14 cellular contexts compared by ENCODE assay signal in genomic region chr16:87499189-87499486, GRCh38. TPM values are rescaled to one million over a fixed set of nuclear protein-coding genes. Genes with fewer than 3 reads are reported as not detected.
DNase-seq lines count a peak whose midpoint lies in the region; ATAC-seq and TF ChIP-seq lines count a peak whose summit lies in the region.
"Had no signal": no experiment of that assay in that cellular context is flagged by ENCODE, and none has a peak within 500 bp of the region (broad histone marks: within the 10 kb centered on the region; RNA-seq: fewer than 3 reads in every experiment).

No MANE protein-coding gene starts in this region.

- no peak overlapping the region for H3K23ac ChIP-seq in IMR-90 (ENCODE audit: low read depth, low read length)

- H2AFZ ChIP-seq in IMR-90 (replicated peaks; ENCODE audit: low read length, poor library complexity), result no peak overlapping the region
- H2AFZ ChIP-seq in mammary epithelial cell (ENCODE audit: low read depth, low read length), result no peak overlapping the region
- no peak overlapping the region for H2AFZ ChIP-seq in Karpas-422 (ENCODE audit: low read length)
- H2AFZ ChIP-seq: parathyroid adenoma had no signal

- DNase-seq in AG04450 (ENCODE audit: low read depth, low spot score) (peak; percentile 56), IMR-90 (peak; percentile 82), mammary epithelial cell (peak; percentile 84), kidney tubule cell (ENCODE audit: low spot score) (peak; percentile 71), NCI-H2196 (lab: John Stamatoyannopoulos, UW; ENCODE audit: unreplicated experiment) (no peak), HuH-7 (ENCODE audit: low spot score) (no peak), Karpas-422 (no peak)
- DNase-seq: activated naive CD8-positive, alpha-beta T cell treated with anti-CD3 and anti-CD28 coated beads, Interleukin-2, amount 10 ng/mL, durations not matched to agents 7 days and 5 days; BE2C; NCI-H524; SHP77; stimulated activated CD4-positive, alpha-beta T cell treated with anti-CD3 and anti-CD28 coated beads, Interleukin-1b, Interleukin-23, amount 100 ng/mL, for 48 hours had no signal

- H4K91ac ChIP-seq in IMR-90 (ENCODE audit: insufficient read depth, low read depth, low read length), result no peak overlapping the region

- H3K14ac ChIP-seq in IMR-90 (replicated peaks; ENCODE audit: low read depth, low read length), result no peak overlapping the region

- H2BK20ac ChIP-seq in IMR-90 (ENCODE audit: low read depth, low read length), result no peak overlapping the region

- no CpG with 5 or more reads among the region's 2 CpGs for WGBS in IMR-90 (ENCODE audit: extremely low coverage in 2 of 2, insufficient read length in 1 of 2), 2 experiments
- WGBS in mammary epithelial cell (ENCODE audit: low coverage, missing lambda C conversion rate), result 7% methylated on average over 2 of the region's 2 CpGs

- POLR2A ChIA-PET in AG04450 (lab: Yijun Ruan, JAX) (interaction anchor here (0.7 to 1.2 kb wide), 4 partner anchors 20 to 84 kb away, joined by 3 to 6 read pairs (median 5); no protein-coding TSS in a partner anchor), IMR-90 (lab: Charles Lee; ENCODE audit: unreplicated experiment) (no interaction called here)

- H3K27ac ChIP-seq in AG04450 (ENCODE audit: low read depth, low read length) (peak overlapping the region; percentile 31), IMR-90 (ENCODE audit: insufficient read depth, low read length) (no peak overlapping the region), mammary epithelial cell (ENCODE audit: insufficient read depth, low read depth, low read length) (peak overlapping the region; percentile 34), Karpas-422 (ENCODE audit: low read length) (no peak overlapping the region)
- H3K27ac ChIP-seq: parathyroid adenoma had no signal

- BruUV-seq in IMR-90 (replicated peaks; lab: Mats Ljungman, UMichigan) (no TSS peak), mammary epithelial cell (replicated peaks; lab: Mats Ljungman, UMichigan) (no TSS peak)

- no peaks in the 10 kb centered on the region; the same call in 1 of the 2 replicates for H3K9me3 ChIP-seq in AG04450 (ENCODE audit: control insufficient read depth, insufficient read depth, low read length)
- no peaks in the 10 kb centered on the region for H3K9me3 ChIP-seq in IMR-90 (ENCODE audit: control insufficient read depth, insufficient read depth, low read length)
- H3K9me3 ChIP-seq in mammary epithelial cell (replicated peaks; ENCODE audit: insufficient read depth, low read length), result no peaks in the 10 kb centered on the region
- peaks cover 7% of the 10 kb centered on the region for H3K9me3 ChIP-seq in Karpas-422 (ENCODE audit: low read length)
- H3K9me3 ChIP-seq: BE2C had no signal

- ATAC-seq in IMR-90 (ENCODE audit: low read depth), result peak; percentile 88
- ATAC-seq in HG02840 (IDR thresholded peaks at IDR 0.05; ENCODE audit: low FRiP score, unreplicated experiment), result no peak

- H2AK9ac ChIP-seq in IMR-90 (replicated peaks; ENCODE audit: low read depth, low read length, poor library complexity), result no peak overlapping the region

- H3K9ac ChIP-seq in IMR-90 (ENCODE audit: low read depth, low read length) (no peak overlapping the region), mammary epithelial cell (ENCODE audit: insufficient read depth, low read length) (no peak overlapping the region), Karpas-422 (ENCODE audit: low read length) (no peak overlapping the region)
- H3K9ac ChIP-seq: parathyroid adenoma had no signal

- H4K8ac ChIP-seq in IMR-90 (ENCODE audit: low read depth in 2 of 2, low read length in 2 of 2), result no peak overlapping the region

- H2BK5ac ChIP-seq in IMR-90 (ENCODE audit: low read depth, low read length, poor library complexity, severe bottlenecking), result no peak overlapping the region

- H2AK5ac ChIP-seq in IMR-90 (ENCODE audit: low read depth, low read length), result no peak overlapping the region

- H3K27me3 ChIP-seq in AG04450 (ENCODE audit: control insufficient read depth, insufficient read depth, low read length) (peaks cover 3% of the 10 kb centered on the region), IMR-90 (ENCODE audit: control insufficient read depth, insufficient read depth, low read length) (no peaks in the 10 kb centered on the region; the same call in 1 of the 2 replicates), mammary epithelial cell (ENCODE audit: insufficient read depth, low read length) (no peaks in the 10 kb centered on the region), Karpas-422 (ENCODE audit: low read length) (no peaks in the 10 kb centered on the region)
- H3K27me3 ChIP-seq: BE2C had no signal

- intact Hi-C loops in IMR-90 (cut with micrococcal nuclease), result no loop called here
- intact Hi-C loops in mammary epithelial cell (cut with micrococcal nuclease), result no loop called here

- no peaks in the 10 kb centered on the region for H3K79me1 ChIP-seq in IMR-90 (ENCODE audit: low read depth in 1 of 2, low read length in 2 of 2)

- no peak for TF ChIP-seq POLR2A in IMR-90 (IDR thresholded peaks at IDR 0.05; ENCODE audit: low read depth, low read length)

- H3K4ac ChIP-seq in IMR-90 (ENCODE audit: low read depth, low read length), result no peak overlapping the region

- CTCF ChIA-PET in AG04450 (lab: Charles Lee), result interaction anchor here (0.6 to 1.0 kb wide), 2 partner anchors 137 to 270 kb away, joined by 3 to 5 read pairs; no protein-coding TSS in a partner anchor
- CTCF ChIA-PET in IMR-90 (lab: Yijun Ruan, JAX), result interaction anchor here (1.1 kb wide), 1 partner anchor 137 kb away, joined by 3 read pairs; no protein-coding TSS in a partner anchor
- CTCF ChIA-PET in mammary epithelial cell (lab: Charles Lee; ENCODE audit: low non-redundant PET), result no interaction called here

- H3K79me2 ChIP-seq in mammary epithelial cell (ENCODE audit: insufficient read depth, low read length), result no peaks in the 10 kb centered on the region
- no peaks in the 10 kb centered on the region for H3K79me2 ChIP-seq in Karpas-422 (ENCODE audit: low read length)
- H3K79me2 ChIP-seq: parathyroid adenoma had no signal

- dilution Hi-C loops in IMR-90 (cut with HindIII; ENCODE audit: low sequenced_read_pairs, unreplicated experiment) (no loop called here), mammary epithelial cell (cut with HindIII; ENCODE audit: low sequenced_read_pairs) (no loop called here)

- H2BK120ac ChIP-seq in IMR-90 (ENCODE audit: low read depth, low read length), result no peak overlapping the region

- no peak for TF ChIP-seq RAD21 in IMR-90 (IDR thresholded peaks at IDR 0.05; ENCODE audit: low read length)

- H2BK15ac ChIP-seq in IMR-90 (ENCODE audit: low read depth, low read length), result no peak overlapping the region

- in situ Hi-C loops in IMR-90 (cut with MboI; ENCODE audit: low sequenced_read_pairs) (no loop called here), mammary epithelial cell (cut with MboI; ENCODE audit: low sequenced_read_pairs in 2 of 2) (no loop called here)

- H3K18ac ChIP-seq in IMR-90 (ENCODE audit: low read depth, low read length), result no peak overlapping the region

- H3K4me2 ChIP-seq in IMR-90 (ENCODE audit: low read depth, low read length) (peak overlapping the region; percentile 59; the same call in 1 of the 2 replicates), mammary epithelial cell (ENCODE audit: insufficient read depth, low read depth, low read length) (no peak overlapping the region), Karpas-422 (ENCODE audit: low read depth, low read length, poor library complexity, severe bottlenecking) (no peak overlapping the region)

- H3K4me3 ChIP-seq in AG04450 (ENCODE audit: low read depth, low read length) (no peak overlapping the region), IMR-90 (ENCODE audit: insufficient read depth, low read depth, low read length) (no peak overlapping the region), mammary epithelial cell (replicated peaks in 1 of 3; ENCODE audit: insufficient read depth in 1 of 3, low read depth in 2 of 3, low read length in 3 of 3) (no peak overlapping the region), Karpas-422 (ENCODE audit: low read length) (no peak overlapping the region)

- H4K20me1 ChIP-seq in IMR-90 (ENCODE audit: insufficient read depth, low read length) (peaks cover 8% of the 10 kb centered on the region; the same call in 1 of the 2 replicates), mammary epithelial cell (ENCODE audit: insufficient read depth, low read length) (no peaks in the 10 kb centered on the region), Karpas-422 (ENCODE audit: insufficient read depth, low read depth, low read length) (no peaks in the 10 kb centered on the region)

- no peaks in the 10 kb centered on the region for H3K9me2 ChIP-seq in Karpas-422 (replicated peaks; ENCODE audit: insufficient read depth, low read length)

- TF ChIP-seq CTCF in AG04450 (IDR thresholded peaks at IDR 0.05; ENCODE audit: low read depth, low read length) (no peak), IMR-90 (conservative IDR thresholded peaks at IDR 0.05; ENCODE audit: low read depth, low read length) (no peak), mammary epithelial cell (conservative IDR thresholded peaks at IDR 0.05 in 1 of 2, IDR thresholded peaks at IDR 0.05 in 1 of 2; ENCODE audit: extremely low read depth in 1 of 2, insufficient read depth in 1 of 2, low read depth in 1 of 2, low read length in 2 of 2) (no peak)

- H3K4me1 ChIP-seq in IMR-90 (ENCODE audit: control insufficient read depth, insufficient read depth, low read length) (peaks cover 2% of the 10 kb centered on the region), mammary epithelial cell (ENCODE audit: insufficient read depth, low read length) (peaks cover 12% of the 10 kb centered on the region), Karpas-422 (ENCODE audit: low read length) (no peaks in the 10 kb centered on the region)
- H3K4me1 ChIP-seq: parathyroid adenoma had no signal

- no peak overlapping the region for H3K56ac ChIP-seq in IMR-90 (ENCODE audit: extremely low read depth, insufficient read depth, low read length)

- no peaks in the 10 kb centered on the region for H3K36me3 ChIP-seq in IMR-90 (ENCODE audit: control insufficient read depth, insufficient read depth, low read length)
- no peaks in the 10 kb centered on the region for H3K36me3 ChIP-seq in mammary epithelial cell (ENCODE audit: insufficient read depth, low read length)
- no peaks in the 10 kb centered on the region for H3K36me3 ChIP-seq in Karpas-422 (ENCODE audit: insufficient read depth, low read length)
- H3K36me3 ChIP-seq: BE2C had no signal

- H3K9me1 ChIP-seq in IMR-90 (ENCODE audit: insufficient read depth, low read length), result peaks cover 12% of the 10 kb centered on the region; the same call in 1 of the 2 replicates

- no peak overlapping the region for H4K5ac ChIP-seq in IMR-90 (ENCODE audit: low read depth, low read length)

TF ChIP-seq in IMR-90, 13 proteins besides CTCF, POLR2A, EP300 and RAD21 (continues in another document):
- peak; percentile 47 for TF ChIP-seq FOS (IDR thresholded peaks at IDR 0.05; ENCODE audit: low read depth, low read length)

RNA-seq across cellular contexts. Expression of gene ZCCHC14, which starts 6.3 kb away (rescaled TPM):
- 6.2 and 7.9 TPM in 2 replicates for polyA plus RNA-seq in AG04450 (2011; rRNA removed)
- 13.4 and 15.4 TPM in 2 replicates for polyA minus RNA-seq in AG04450 (2011; rRNA and poly(A)+ RNA removed)
- total RNA-seq in IMR-90 (2012; rRNA removed), result 2.5 and 2.8 TPM in 2 replicates
- polyA plus RNA-seq in IMR-90 (2012; rRNA removed), result 5.3 and 7.4 TPM in 2 replicates
- 3.1 and 5.0 TPM in 2 replicates for polyA plus RNA-seq in IMR-90 (2012; cell fraction: cytosol; rRNA removed)
- 18.4 and 27.2 TPM in 2 replicates for polyA plus RNA-seq in IMR-90 (2012; cell fraction: nucleus; rRNA removed; ENCODE audit: low replicate concordance)
- total RNA-seq in mammary epithelial cell, result 10 to 100 TPM in 1 of 2 donors, 1 to 10 TPM in 1; 7.0 to 15.8 TPM
- polyA plus RNA-seq in mammary epithelial cell, result 4.7 TPM
- polyA minus RNA-seq in mammary epithelial cell, result 8.1 TPM
- total RNA-seq in Karpas-422 (2014; rRNA removed; shearing (Covaris generic); ENCODE audit: low replicate concordance), result not detected in 2 replicates

Comparison
In these comparisons a context has a peak if more than half of its experiments do, and no peak if none do; other contexts are left out.
1. DNase-seq: peak in AG04450 (single experiment), IMR-90 (single experiment), mammary epithelial cell (single experiment) and kidney tubule cell (single experiment); none in NCI-H2196 (single experiment), HuH-7 (single experiment) and Karpas-422 (single experiment).
2. H3K27ac ChIP-seq: peak in AG04450 (single experiment) and mammary epithelial cell (single experiment); none in IMR-90 (single experiment) and Karpas-422 (single experiment).